ENCODE assay signal across 14 cellular contexts in genomic region chr1:59892836-59893811, GRCh38. TPM values are rescaled to one million over a fixed set of nuclear protein-coding genes. Genes with fewer than 3 reads are reported as not detected.
DNase-seq lines count a peak whose midpoint lies in the region; ATAC-seq and TF ChIP-seq lines count a peak whose summit lies in the region.
"Had no signal": no experiment of that assay in that cellular context is flagged by ENCODE, and none has a peak within 500 bp of the region (broad histone marks: within the 10 kb centered on the region; RNA-seq: fewer than 3 reads in every experiment).

No MANE protein-coding gene starts in this region.

- H3K4me3 ChIP-seq in lower lobe of right lung (no peak overlapping the region), tibial artery (no peak overlapping the region)
- H3K4me3 ChIP-seq: gastrocnemius medialis, MG63, smooth muscle cell had no signal

- no peaks in the 10 kb centered on the region for H3K36me3 ChIP-seq in lower lobe of right lung
- no peaks in the 10 kb centered on the region for H3K36me3 ChIP-seq in tibial artery
- H3K36me3 ChIP-seq: gastrocnemius medialis, MG63 had no signal

- TF ChIP-seq CTCF in VCaP (conservative IDR thresholded peaks at IDR 0.05) (no peak), lower lobe of right lung (IDR thresholded peaks at IDR 0.05) (no peak), tibial artery (IDR thresholded peaks at IDR 0.05) (no peak)

- H3K4me1 ChIP-seq in lower lobe of right lung (no peaks in the 10 kb centered on the region), tibial artery (no peaks in the 10 kb centered on the region)

- H3K27ac ChIP-seq in VCaP (peak overlapping the region; percentile 68), lower lobe of right lung (peak overlapping the region; percentile 7), tibial artery (no peak overlapping the region)
- H3K27ac ChIP-seq: gastrocnemius medialis had no signal

- peaks cover 2% of the 10 kb centered on the region for H3K9me3 ChIP-seq in lower lobe of right lung
- no peaks in the 10 kb centered on the region for H3K9me3 ChIP-seq in tibial artery
- H3K9me3 ChIP-seq: gastrocnemius medialis, MG63 had no signal

- ATAC-seq in lower lobe of right lung (peak; percentile 88 to 91), GM21390 (IDR thresholded peaks at IDR 0.05; ENCODE audit: unreplicated experiment) (no peak)
- ATAC-seq: gastrocnemius medialis had no signal

- DNase-seq in NCI-H1417 (lab: John Stamatoyannopoulos, UW): peak in 2 of 3 experiments; percentile 33 to 74
- no peak for DNase-seq in NCI-H1417 treated with DMSO at 0.1 percent for 48 hours (lab: John Stamatoyannopoulos, UW)
- DNase-seq in LoVo (ENCODE audit: low spot score): peak; percentile 56
- no peak for DNase-seq in lower lobe of right lung
- no peak for DNase-seq in tibial artery
- no peak for DNase-seq in stimulated activated CD4-positive, alpha-beta T cell treated with anti-CD3 and anti-CD28 coated beads, Interleukin-12 subunit alpha, Interleukin-12 subunit beta, amount 100 ng/mL, for 4 hours
- DNase-seq: 8988T; activated CD4-positive, alpha-beta T cell treated with anti-CD3 and anti-CD28 coated beads, Interleukin-2, amount 50 U/mL, for 48 hours; gastrocnemius medialis; kidney glomerular epithelial cell; MG63 had no signal

- intact Hi-C loops in lower lobe of right lung (cut with DNase I) (no loop called here), tibial artery (cut with DNase I; ENCODE audit: low total_unique reads) (no loop called here)

- H3K27me3 ChIP-seq in lower lobe of right lung (ENCODE audit: low read depth) (no peaks in the 10 kb centered on the region), tibial artery (no peaks in the 10 kb centered on the region)
- H3K27me3 ChIP-seq: gastrocnemius medialis, MG63 had no signal

RNA-seq across cellular contexts. Expression of gene CYP2J2, which starts 33.4 kb away (rescaled TPM):
- 2.7 TPM for total RNA-seq in lower lobe of right lung

Comparison
In these comparisons a context has a peak if more than half of its experiments do, and no peak if none do; other contexts are left out.
1. DNase-seq: peak in NCI-H1417 (2 of 3) and LoVo (single experiment); none in NCI-H1417 treated with DMSO at 0.1 percent for 48 hours (single experiment), lower lobe of right lung (single experiment), tibial artery (0 of 2) and stimulated activated CD4-positive, alpha-beta T cell treated with anti-CD3 and anti-CD28 coated beads, Interleukin-12 subunit alpha, Interleukin-12 subunit beta, amount 100 ng/mL, for 4 hours (single experiment).
2. H3K27ac ChIP-seq: peak in VCaP (single experiment) and lower lobe of right lung (single experiment); none in tibial artery (0 of 2).